Comparison of ENCODE assay signal across 1 cellular context in the genomic region with DNA sequence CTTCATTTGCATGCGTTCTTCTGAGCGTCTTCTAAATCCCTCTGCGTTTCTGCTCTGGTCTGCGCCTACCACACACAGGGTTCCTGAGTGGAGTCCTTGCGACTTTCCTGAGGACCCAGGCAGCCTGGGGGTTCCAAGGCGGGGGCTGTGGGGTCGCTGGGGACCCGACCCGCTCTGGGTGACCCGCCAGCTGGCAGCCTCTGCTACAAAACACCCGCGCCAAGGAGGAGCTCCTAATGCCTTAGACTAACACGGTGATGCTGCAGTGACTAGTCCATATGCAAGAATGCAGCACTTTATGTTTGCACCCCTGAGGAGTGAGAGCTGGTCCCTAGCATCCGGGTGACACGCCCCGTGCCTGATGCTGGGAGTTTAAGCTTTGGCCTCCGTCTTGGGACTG.
TF ChIP-seq lines count a peak whose summit lies in the region.

No MANE protein-coding gene starts in this region.

TF ChIP-seq in SK-N-SH, 30 proteins besides CTCF, POLR2A, EP300 and RAD21 (continued from another document):
- TF ChIP-seq, protein P1, sequence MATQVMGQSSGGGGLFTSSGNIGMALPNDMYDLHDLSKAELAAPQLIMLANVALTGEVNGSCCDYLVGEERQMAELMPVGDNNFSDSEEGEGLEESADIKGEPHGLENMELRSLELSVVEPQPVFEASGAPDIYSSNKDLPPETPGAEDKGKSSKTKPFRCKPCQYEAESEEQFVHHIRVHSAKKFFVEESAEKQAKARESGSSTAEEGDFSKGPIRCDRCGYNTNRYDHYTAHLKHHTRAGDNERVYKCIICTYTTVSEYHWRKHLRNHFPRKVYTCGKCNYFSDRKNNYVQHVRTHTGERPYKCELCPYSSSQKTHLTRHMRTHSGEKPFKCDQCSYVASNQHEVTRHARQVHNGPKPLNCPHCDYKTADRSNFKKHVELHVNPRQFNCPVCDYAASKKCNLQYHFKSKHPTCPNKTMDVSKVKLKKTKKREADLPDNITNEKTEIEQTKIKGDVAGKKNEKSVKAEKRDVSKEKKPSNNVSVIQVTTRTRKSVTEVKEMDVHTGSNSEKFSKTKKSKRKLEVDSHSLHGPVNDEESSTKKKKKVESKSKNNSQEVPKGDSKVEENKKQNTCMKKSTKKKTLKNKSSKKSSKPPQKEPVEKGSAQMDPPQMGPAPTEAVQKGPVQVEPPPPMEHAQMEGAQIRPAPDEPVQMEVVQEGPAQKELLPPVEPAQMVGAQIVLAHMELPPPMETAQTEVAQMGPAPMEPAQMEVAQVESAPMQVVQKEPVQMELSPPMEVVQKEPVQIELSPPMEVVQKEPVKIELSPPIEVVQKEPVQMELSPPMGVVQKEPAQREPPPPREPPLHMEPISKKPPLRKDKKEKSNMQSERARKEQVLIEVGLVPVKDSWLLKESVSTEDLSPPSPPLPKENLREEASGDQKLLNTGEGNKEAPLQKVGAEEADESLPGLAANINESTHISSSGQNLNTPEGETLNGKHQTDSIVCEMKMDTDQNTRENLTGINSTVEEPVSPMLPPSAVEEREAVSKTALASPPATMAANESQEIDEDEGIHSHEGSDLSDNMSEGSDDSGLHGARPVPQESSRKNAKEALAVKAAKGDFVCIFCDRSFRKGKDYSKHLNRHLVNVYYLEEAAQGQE (IDR thresholded peaks at IDR 0.05; ENCODE audit: low read depth, low read length): no peak
